Comparison of ENCODE assay signal across 20 cellular contexts in genomic region chr13:97296740-97297139, GRCh38.
"Had no signal": no experiment of that assay in that cellular context is flagged by ENCODE, and none has a peak within 500 bp of the region (broad histone marks: within the 10 kb centered on the region; RNA-seq: fewer than 3 reads in every experiment).

No MANE protein-coding gene starts in this region.

- H3K4me3 Mint-ChIP-seq: neural crest cell had no signal

- ATAC-seq: activated CD4-positive, CD25-positive, alpha-beta regulatory T cell treated with anti-CD3 and anti-CD28 coated beads, Interleukin-2, amount 50 U/mL, for 24 hours; activated naive CD4-positive, alpha-beta T cell treated with anti-CD3 and anti-CD28 coated beads, Interleukin-2, amount 50 U/mL, for 72 hours; left lung had no signal

- H3K27ac Mint-ChIP-seq: activated naive CD4-positive, alpha-beta T cell treated with anti-CD3 and anti-CD28 coated beads, Interleukin-2, amount 50 U/mL, for 72 hours had no signal

- H3K27ac ChIP-seq: parathyroid adenoma, spleen had no signal

- H3K9me3 ChIP-seq: esophagus muscularis mucosa, left lung, spleen had no signal

- DNase-seq: activated CD4-positive, alpha-beta T cell treated with anti-CD3 and anti-CD28 coated beads, Interleukin-2, amount 50 U/mL, for 4 hours; activated effector memory CD4-positive, alpha-beta T cell treated with anti-CD3 and anti-CD28 coated beads, Interleukin-2, amount 50 U/mL, for 16 hours; activated T-cell treated with anti-CD3 and anti-CD28 coated beads, Interleukin-2, amount 50 U/mL, for 1 hour; amniotic stem cell; brain microvascular endothelial cell; cerebellar nuclear complex; dermis blood vessel endothelial cell; foreskin fibroblast; left lung; mesendoderm; spleen; stimulated activated CD4-positive, alpha-beta T cell treated with anti-CD3 and anti-CD28 coated beads, Interleukin-1b, Interleukin-23, amount 100 ng/mL, for 48 hours; stimulated activated naive CD4-positive, alpha-beta T cell; substantia nigra; trophoblast cell had no signal

- H2AFZ ChIP-seq: parathyroid adenoma had no signal

- H3K27me3 ChIP-seq: brain microvascular endothelial cell, esophagus muscularis mucosa, left lung, spleen had no signal

- H3K36me3 ChIP-seq: brain microvascular endothelial cell, esophagus muscularis mucosa, left lung had no signal

- H3K9me3 Mint-ChIP-seq: neural crest cell had no signal

- H3K9ac ChIP-seq: parathyroid adenoma had no signal

- H3K4me3 ChIP-seq: esophagus muscularis mucosa, left lung, spleen had no signal
